8 cellular contexts compared by ENCODE assay signal in genomic region chr9:134366223-134367031, GRCh38. TPM values are rescaled to one million over a fixed set of nuclear protein-coding genes. Genes with fewer than 3 reads are reported as not detected.
DNase-seq lines count a peak whose midpoint lies in the region; ATAC-seq, FAIRE-seq and TF ChIP-seq lines count a peak whose summit lies in the region.

No MANE protein-coding gene starts in this region.

- H4K8ac ChIP-seq in mesendoderm (ENCODE audit: low read depth, low read length) = no peak overlapping the region

- peaks cover 9% of the 10 kb centered on the region for H3K79me2 ChIP-seq in mesendoderm (ENCODE audit: control insufficient read depth, insufficient read depth, low read length)

- no peaks in the 10 kb centered on the region for H3K4me1 ChIP-seq in mesendoderm (ENCODE audit: control insufficient read depth, low read depth, low read length)
- peaks cover 28% of the 10 kb centered on the region for H3K4me1 ChIP-seq in SJCRH30

- TF ChIP-seq CTCF in bronchial epithelial cell (IDR thresholded peaks at IDR 0.05; ENCODE audit: insufficient read depth, low read length, severe bottlenecking) = no peak

- H3K18ac ChIP-seq in mesendoderm (ENCODE audit: low read length) = no peak overlapping the region

- no peak overlapping the region for H2AK5ac ChIP-seq in mesendoderm (ENCODE audit: low read length)

- WGBS in mesendoderm (ENCODE audit: extremely low coverage, insufficient coverage, low lambda C conversion rate) = no CpG with 5 or more reads among the region's 25 CpGs

- peaks cover 1% of the 10 kb centered on the region for H3K36me3 ChIP-seq in bronchial epithelial cell (ENCODE audit: control insufficient read depth, insufficient read depth, low read length)
- H3K36me3 ChIP-seq in mesendoderm (ENCODE audit: control insufficient read depth, insufficient read depth, low read length) = no peaks in the 10 kb centered on the region
- no peaks in the 10 kb centered on the region for H3K36me3 ChIP-seq in SJCRH30

- no peak overlapping the region for H3K23ac ChIP-seq in mesendoderm (ENCODE audit: low read length)

- no peak overlapping the region for H2BK5ac ChIP-seq in mesendoderm (ENCODE audit: low read length)

- H2BK120ac ChIP-seq in mesendoderm (ENCODE audit: low read depth, low read length) = no peak overlapping the region

- H3K27ac ChIP-seq in temporal lobe (ENCODE audit: low read depth, low read length) = peak overlapping the region; percentile 10
- no peak overlapping the region for H3K27ac ChIP-seq in mesendoderm (ENCODE audit: low read depth, low read length)
- no peak overlapping the region for H3K27ac ChIP-seq in SJCRH30

- no peak overlapping the region for H3K56ac ChIP-seq in mesendoderm (ENCODE audit: low read length)

- H3K9ac ChIP-seq in mesendoderm (ENCODE audit: low read length) = no peak overlapping the region

- H3K9me3 ChIP-seq in SJCRH30 (replicated peaks) = no peaks in the 10 kb centered on the region

- no peak overlapping the region for H3K4ac ChIP-seq in mesendoderm (ENCODE audit: low read depth, low read length)

- H4K5ac ChIP-seq in mesendoderm (ENCODE audit: low read length) = no peak overlapping the region

- no peak overlapping the region for H3K4me2 ChIP-seq in mesendoderm (ENCODE audit: low read length)

- H3K27me3 ChIP-seq in bronchial epithelial cell (ENCODE audit: control insufficient read depth, insufficient read depth, low read length) = no peaks in the 10 kb centered on the region
- no peaks in the 10 kb centered on the region for H3K27me3 ChIP-seq in mesendoderm (ENCODE audit: insufficient read depth, low read length, poor library complexity)
- no peaks in the 10 kb centered on the region for H3K27me3 ChIP-seq in SJCRH30

- peaks cover 9% of the 10 kb centered on the region for H3K79me1 ChIP-seq in mesendoderm (ENCODE audit: low read length)

- H3K4me3 ChIP-seq in bronchial epithelial cell (ENCODE audit: low read depth, low read length) (no peak overlapping the region), mesendoderm (ENCODE audit: low read length) (no peak overlapping the region), SJCRH30 (no peak overlapping the region)

- DNase-seq in H4 (ENCODE audit: low spot score) = peak; percentile 97
- DNase-seq in NCI-H748 treated with DMSO at 0.1 percent for 48 hours (lab: John Stamatoyannopoulos, UW) = peak; percentile 3
- peak; percentile 65 for DNase-seq in bronchial epithelial cell (ENCODE audit: low read depth)
- peak; percentile 56 for DNase-seq in left kidney (ENCODE audit: low read depth, low spot score)
- DNase-seq in mesendoderm = no peak
- DNase-seq in SJCRH30 = no peak

- no peak for FAIRE-seq in bronchial epithelial cell (lab: Jason Lieb, UNC)

- ATAC-seq in GM18907 (IDR thresholded peaks at IDR 0.05; ENCODE audit: unreplicated experiment) = no peak

- no peak overlapping the region for H2BK15ac ChIP-seq in mesendoderm (replicated peaks; ENCODE audit: low read depth)

RNA-seq across cellular contexts. Expression of gene RXRA, which starts 40.2 kb away (rescaled TPM):
- 11.2 and 12.8 TPM in 2 replicates for total RNA-seq in H4 (2014; rRNA removed; shearing (Covaris generic))
- 16.8 and 21.3 TPM in 2 replicates for total RNA-seq in bronchial epithelial cell
- total RNA-seq in temporal lobe = 5.4 TPM
- 16.4 TPM for polyA plus RNA-seq in mesendoderm (2013, experiment 1 of 2)
- polyA plus RNA-seq in mesendoderm (2013, experiment 2 of 2) = 16.9 TPM
- 37.0 and 39.1 TPM in 2 replicates for total RNA-seq in SJCRH30 (2014; rRNA removed; shearing (Covaris generic))

Comparison
In these comparisons a context has a peak if more than half of its experiments do, and no peak if none do; other contexts are left out.
1. DNase-seq: peak in H4 (single experiment), NCI-H748 treated with DMSO at 0.1 percent for 48 hours (single experiment), bronchial epithelial cell (single experiment) and left kidney (single experiment); none in mesendoderm (single experiment) and SJCRH30 (0 of 2).